ENCODE assay signal across 27 cellular contexts in genomic region chr4:83342476-83342875, GRCh38.
"Had no signal": no experiment of that assay in that cellular context is flagged by ENCODE, and none has a peak within 500 bp of the region (broad histone marks: within the 10 kb centered on the region; RNA-seq: fewer than 3 reads in every experiment).

No MANE protein-coding gene starts in this region.

- ATAC-seq: activated T-helper 17 cell treated with anti-CD3 and anti-CD28 coated beads, Interleukin-2, amount 50 U/mL, for 72 hours; PC-3 had no signal

- H3K27me3 ChIP-seq: adrenal gland, breast epithelium had no signal

- H3K36me3 Mint-ChIP-seq: activated naive CD8-positive, alpha-beta T cell had no signal

- H3K36me3 ChIP-seq: adrenal gland, breast epithelium had no signal

- DNase-seq: activated B cell treated with CpG ODN at 0.5 μM for 24 hours; activated CD4-positive, alpha-beta memory T cell treated with anti-CD3 and anti-CD28 coated beads, Interleukin-2, amount 10 ng/mL, durations not matched to agents 7 days and 5 days; activated CD4-positive, alpha-beta T cell treated with anti-CD3 and anti-CD28 coated beads for 1 hour; activated CD4-positive, alpha-beta T cell treated with anti-CD3 and anti-CD28 coated beads, Interleukin-2, amount 50 U/mL, for 1 hour; activated gamma-delta T cell; activated naive CD4-positive, alpha-beta T cell treated with anti-CD3 and anti-CD28 coated beads for 36 hours; activated T-cell treated with anti-CD3 and anti-CD28 coated beads for 4 hours; activated T-cell treated with anti-CD3 and anti-CD28 coated beads, Interleukin-2, amount 50 U/mL, for 48 hours; adrenal gland; aorta; central memory CD4-positive, alpha-beta T cell; Karpas-422; MV-4-11; NCI-H1092 treated with DMSO at 0.1 percent for 48 hours; NCI-H1436; NCI-H1694 treated with DMSO at 0.1 percent for 48 hours; NCI-H2029 treated with DMSO at 0.1 percent for 48 hours; NCI-H345; NCI-H510A; NCI-H526 treated with DMSO at 0.1 percent for 48 hours; PC-3; SHP77 treated with DMSO at 0.1 percent for 48 hours had no signal

- H3K9me3 ChIP-seq: adrenal gland had no signal

- H3K4me1 Mint-ChIP-seq: activated B cell treated with CpG ODN at 0.5 μM for 24 hours had no signal

- H3K27ac Mint-ChIP-seq: activated B cell treated with CpG ODN at 0.5 μM for 24 hours; activated CD4-positive, alpha-beta memory T cell treated with anti-CD3 and anti-CD28 coated beads, Interleukin-2, amount 10 ng/mL, durations not matched to agents 7 days and 5 days; activated naive CD4-positive, alpha-beta T cell treated with anti-CD3 and anti-CD28 coated beads for 36 hours; activated T-helper 17 cell treated with anti-CD3 and anti-CD28 coated beads, Interleukin-2, amount 50 U/mL, for 72 hours; T-helper 1 cell treated with Interleukin-12 subunit alpha and Interleukin-12 subunit beta and Interleukin-4 antibody, amounts not matched to agents 30 μg/mL and 1 μg/mL, for 36 hours had no signal

- H3K27me3 Mint-ChIP-seq: activated naive CD8-positive, alpha-beta T cell; activated T-helper 17 cell treated with anti-CD3 and anti-CD28 coated beads, Interleukin-2, amount 50 U/mL, for 72 hours had no signal

- H3K27ac ChIP-seq: adrenal gland, breast epithelium had no signal

- H3K4me3 ChIP-seq: adrenal gland, breast epithelium had no signal

- FAIRE-seq: RCC 7860 had no signal

- H3K4me3 Mint-ChIP-seq: activated B cell treated with CpG ODN at 0.5 μM for 24 hours; activated CD4-positive, alpha-beta memory T cell treated with anti-CD3 and anti-CD28 coated beads, Interleukin-2, amount 10 ng/mL, durations not matched to agents 7 days and 5 days; activated naive CD4-positive, alpha-beta T cell treated with anti-CD3 and anti-CD28 coated beads for 36 hours; activated naive CD8-positive, alpha-beta T cell; activated T-helper 17 cell treated with anti-CD3 and anti-CD28 coated beads, Interleukin-2, amount 50 U/mL, for 72 hours; T-helper 1 cell treated with Interleukin-12 subunit alpha and Interleukin-12 subunit beta and Interleukin-4 antibody, amounts not matched to agents 30 μg/mL and 1 μg/mL, for 36 hours had no signal

- H3K4me1 ChIP-seq: adrenal gland, breast epithelium had no signal
